23 cellular contexts compared by ENCODE assay signal in genomic region chr1:46425740-46426139, GRCh38. TPM values are rescaled to one million over a fixed set of nuclear protein-coding genes. Genes with fewer than 3 reads are reported as not detected.
DNase-seq lines count a peak whose midpoint lies in the region; ATAC-seq, FAIRE-seq and TF ChIP-seq lines count a peak whose summit lies in the region.
"Had no signal": no experiment of that assay in that cellular context is flagged by ENCODE, and none has a peak within 500 bp of the region (broad histone marks: within the 10 kb centered on the region; RNA-seq: fewer than 3 reads in every experiment).

No MANE protein-coding gene starts in this region.

- in situ Hi-C loops in GM23248 (cut with MboI) (no loop called here), K562 (cut with MboI) (no loop called here)

- no peaks in the 10 kb centered on the region for H3K36me3 Mint-ChIP-seq in activated naive CD8-positive, alpha-beta T cell treated with anti-CD3 and anti-CD28 coated beads, Interleukin-2, amount 50 U/mL, for 24 hours (ENCODE audit: low read depth)
- no peaks in the 10 kb centered on the region for H3K36me3 Mint-ChIP-seq in activated naive CD8-positive, alpha-beta T cell treated with anti-CD3 and anti-CD28 coated beads for 36 hours
- H3K36me3 Mint-ChIP-seq in naive thymus-derived CD4-positive, alpha-beta T cell = no peaks in the 10 kb centered on the region

- H3K4me2 ChIP-seq in GM23248 (ENCODE audit: unreplicated experiment) (no peak overlapping the region), K562 (ENCODE audit: insufficient read depth, low read length) (no peak overlapping the region)
- H3K4me2 ChIP-seq: A549, GM23338, KMS-11 had no signal

- H3K9ac ChIP-seq in GM23248 = no peak overlapping the region
- H3K9ac ChIP-seq in K562 (ENCODE audit: insufficient read depth in 1 of 2, low read depth in 2 of 2, low read length in 2 of 2) = peak overlapping the region in 1 of 2 experiments; percentile 80; a peak in 1 of 4 replicates
- H3K9ac ChIP-seq: KMS-11 had no signal

- peaks cover 16% of the 10 kb centered on the region for H3K27me3 Mint-ChIP-seq in activated naive CD8-positive, alpha-beta T cell treated with anti-CD3 and anti-CD28 coated beads, Interleukin-2, amount 50 U/mL, for 24 hours
- peaks cover 13% of the 10 kb centered on the region for H3K27me3 Mint-ChIP-seq in activated naive CD8-positive, alpha-beta T cell treated with anti-CD3 and anti-CD28 coated beads for 36 hours
- H3K27me3 Mint-ChIP-seq in naive thymus-derived CD4-positive, alpha-beta T cell = peaks cover 9 to 49% (median 20%) of the 10 kb centered on the region in 5 donors

- H3K27ac ChIP-seq in GM23248 (no peak overlapping the region), K562 (ENCODE audit: extremely low read depth, low read depth, low read length) (no peak overlapping the region)
- no peak overlapping the region for H3K27ac ChIP-seq in naive thymus-derived CD4-positive, alpha-beta T cell (ENCODE audit: low read depth, low read length)
- H3K27ac ChIP-seq: A549, KMS-11 had no signal

- no peak for TF ChIP-seq POLR2A in K562 (conservative IDR thresholded peaks at IDR 0.05)

- ATAC-seq in activated naive CD8-positive, alpha-beta T cell treated with anti-CD3 and anti-CD28 coated beads, Interleukin-2, amount 50 U/mL, for 24 hours = peak; percentile 38
- ATAC-seq in K562 (no peak), GM19324 (IDR thresholded peaks at IDR 0.05; ENCODE audit: low FRiP score, unreplicated experiment) (no peak), HG03439 (IDR thresholded peaks at IDR 0.05; ENCODE audit: unreplicated experiment) (no peak)
- ATAC-seq in naive thymus-derived CD4-positive, alpha-beta T cell = peak; percentile 33
- ATAC-seq: A549, GM12878, GM23338, Panc1 had no signal

- DNase-seq in activated naive CD8-positive, alpha-beta T cell treated with anti-CD3 and anti-CD28 coated beads, Interleukin-2, amount 50 U/mL, for 24 hours = no peak
- DNase-seq in activated naive CD8-positive, alpha-beta T cell treated with anti-CD3 and anti-CD28 coated beads for 36 hours = no peak
- DNase-seq in GM23248 (peak; percentile 5), K562 (ENCODE audit: extremely low read depth in 1 of 4, low spot score in 3 of 4) (no peak), anterior cingulate cortex (lab: John Stamatoyannopoulos, UW) (no peak)
- DNase-seq in naive thymus-derived CD4-positive, alpha-beta T cell = no peak
- DNase-seq: BE2C; DMS79; HCEC 1CT; NCI-H1105 treated with DMSO at 0.1 percent for 48 hours; NCI-H2029 treated with DMSO at 0.1 percent for 48 hours; NCI-H345; NCI-H524; NCI-H774; NK-92 treated with Interleukin-12 subunit alpha and Interleukin-12 subunit beta, amount 100 ng/mL, for 24 hours had no signal

- H3K36me3 ChIP-seq in GM23248 (ENCODE audit: low read depth) = no peaks in the 10 kb centered on the region
- no peaks in the 10 kb centered on the region for H3K36me3 ChIP-seq in K562 (ENCODE audit: control insufficient read depth, insufficient read depth, low read length)
- no peaks in the 10 kb centered on the region for H3K36me3 ChIP-seq in naive thymus-derived CD4-positive, alpha-beta T cell (ENCODE audit: control insufficient read depth in 2 of 3, insufficient read depth in 3 of 3, low read length in 3 of 3)
- H3K36me3 ChIP-seq: BE2C had no signal

- intact Hi-C loops in K562 (cut with micrococcal nuclease) = no loop called here
- intact Hi-C loops in naive thymus-derived CD4-positive, alpha-beta T cell (cut with micrococcal nuclease) = no loop called here

- no peak for TF ChIP-seq CTCF in K562 (IDR thresholded peaks at IDR 0.05 in 2 of 3, conservative IDR thresholded peaks at IDR 0.05 in 1 of 3; ENCODE audit: insufficient read depth in 2 of 3, low read depth in 1 of 3, low read length in 3 of 3)

- no peaks in the 10 kb centered on the region for H3K9me1 ChIP-seq in K562 (ENCODE audit: control insufficient read depth, insufficient read depth, low read length)

- no peaks in the 10 kb centered on the region for H3K9me2 ChIP-seq in GM23248 (ENCODE audit: insufficient read depth)

- H3K79me2 ChIP-seq in GM23248 (ENCODE audit: insufficient read depth) (no peaks in the 10 kb centered on the region), K562 (ENCODE audit: control insufficient read depth, insufficient read depth, low read length) (no peaks in the 10 kb centered on the region)

- no peaks in the 10 kb centered on the region for H3K9me3 Mint-ChIP-seq in activated naive CD8-positive, alpha-beta T cell treated with anti-CD3 and anti-CD28 coated beads, Interleukin-2, amount 50 U/mL, for 24 hours
- H3K9me3 Mint-ChIP-seq in activated naive CD8-positive, alpha-beta T cell treated with anti-CD3 and anti-CD28 coated beads for 36 hours = no peaks in the 10 kb centered on the region
- no peaks in the 10 kb centered on the region for H3K9me3 Mint-ChIP-seq in naive thymus-derived CD4-positive, alpha-beta T cell
- H3K9me3 Mint-ChIP-seq: GM23338 had no signal

- 28 to 35% methylated on average over 4 of the region's 4 CpGs for WGBS in GM23248 (ENCODE audit: low coverage in 1 of 2, low lambda C conversion rate in 2 of 2, missing lambda C conversion rate in 2 of 2), 2 experiments
- 6% methylated on average over 4 of the region's 4 CpGs for WGBS in K562 (ENCODE audit: insufficient coverage, low coverage, missing lambda C conversion rate)

- TF ChIP-seq EP300 in K562 (IDR thresholded peaks at IDR 0.05; ENCODE audit: low read length) = no peak

- no peak for FAIRE-seq in K562 (lab: Jason Lieb, UNC)
- FAIRE-seq: A549, GM12878, HTR-8/SVneo had no signal

- no peaks in the 10 kb centered on the region for H3K4me1 Mint-ChIP-seq in activated naive CD8-positive, alpha-beta T cell treated with anti-CD3 and anti-CD28 coated beads, Interleukin-2, amount 50 U/mL, for 24 hours
- H3K4me1 Mint-ChIP-seq in activated naive CD8-positive, alpha-beta T cell treated with anti-CD3 and anti-CD28 coated beads for 36 hours = no peaks in the 10 kb centered on the region
- peaks cover 0 to 3% (median 0%) of the 10 kb centered on the region in 7 donors for H3K4me1 Mint-ChIP-seq in naive thymus-derived CD4-positive, alpha-beta T cell
- H3K4me1 Mint-ChIP-seq: GM23338 had no signal

- no peak for TF ChIP-seq RAD21 in K562 (CRISPR knock-in tag; conservative IDR thresholded peaks at IDR 0.05 in 1 of 2, IDR thresholded peaks at IDR 0.05 in 1 of 2)

- CTCF ChIA-PET in K562 (lab: Yijun Ruan, JAX; ENCODE audit: low intra/inter-chr PET ratio) = no interaction called here
- CTCF ChIA-PET in naive thymus-derived CD4-positive, alpha-beta T cell (lab: Charles Lee) = interaction anchor here (1.0 kb wide), 1 partner anchor 21 kb away, joined by 4 read pairs; no protein-coding TSS in a partner anchor

- BruUV-seq in K562 (replicated peaks; lab: Mats Ljungman, UMichigan) = no TSS peak

- H3F3A ChIP-seq in GM23248 (ENCODE audit: insufficient read depth) = no peaks in the 10 kb centered on the region

- no peak overlapping the region for H3K4me3 Mint-ChIP-seq in activated naive CD8-positive, alpha-beta T cell treated with anti-CD3 and anti-CD28 coated beads, Interleukin-2, amount 50 U/mL, for 24 hours
- H3K4me3 Mint-ChIP-seq in activated naive CD8-positive, alpha-beta T cell treated with anti-CD3 and anti-CD28 coated beads for 36 hours = no peak overlapping the region
- H3K4me3 Mint-ChIP-seq in naive thymus-derived CD4-positive, alpha-beta T cell = no peak overlapping the region
- H3K4me3 Mint-ChIP-seq: GM23338 had no signal

- H3K4me3 ChIP-seq in GM23248 = no peak overlapping the region
- no peak overlapping the region for H3K4me3 ChIP-seq in K562
- H3K4me3 ChIP-seq in naive thymus-derived CD4-positive, alpha-beta T cell (ENCODE audit: low read length) = no peak overlapping the region
- H3K4me3 ChIP-seq: A549, GM12878, GM23338 had no signal

- H3K27ac Mint-ChIP-seq in activated naive CD8-positive, alpha-beta T cell treated with anti-CD3 and anti-CD28 coated beads, Interleukin-2, amount 50 U/mL, for 24 hours = no peak overlapping the region
- no peak overlapping the region for H3K27ac Mint-ChIP-seq in activated naive CD8-positive, alpha-beta T cell treated with anti-CD3 and anti-CD28 coated beads for 36 hours
- no peak overlapping the region for H3K27ac Mint-ChIP-seq in naive thymus-derived CD4-positive, alpha-beta T cell
- H3K27ac Mint-ChIP-seq: GM23338 had no signal

- no peaks in the 10 kb centered on the region for H3K9me3 ChIP-seq in GM23248 (ENCODE audit: low read depth)
- no peaks in the 10 kb centered on the region for H3K9me3 ChIP-seq in K562 (replicated peaks; ENCODE audit: control insufficient read depth, insufficient read depth, low read depth, low read length)
- no peaks in the 10 kb centered on the region for H3K9me3 ChIP-seq in naive thymus-derived CD4-positive, alpha-beta T cell (ENCODE audit: control insufficient read depth in 2 of 3, low read length in 3 of 3)
- H3K9me3 ChIP-seq: A549, BE2C had no signal

- H3K27me3 ChIP-seq in GM23248 (replicated peaks; ENCODE audit: insufficient read depth) = peaks cover 9% of the 10 kb centered on the region; the same call in 1 of the 2 replicates
- H3K27me3 ChIP-seq in K562 (ENCODE audit: control insufficient read depth in 2 of 2, insufficient read depth in 2 of 2, low read length in 2 of 2) = 0 out of 5 replicates have a peak, but pooled peaks cover 0 to 2% of the 10 kb centered on the region in 2 experiments
- no peaks in the 10 kb centered on the region for H3K27me3 ChIP-seq in naive thymus-derived CD4-positive, alpha-beta T cell (ENCODE audit: control insufficient read depth in 2 of 2, insufficient read depth in 2 of 2, low read length in 2 of 2)
- H3K27me3 ChIP-seq: BE2C had no signal

- H3K4me1 ChIP-seq in GM23248 (ENCODE audit: insufficient read depth) (no peaks in the 10 kb centered on the region), K562 (replicated peaks in 1 of 2; ENCODE audit: control insufficient read depth in 2 of 2, insufficient read depth in 2 of 2, low read length in 2 of 2) (peaks cover 21 to 22% of the 10 kb centered on the region in 2 experiments; a peak in 4 of 5 replicates)
- no peaks in the 10 kb centered on the region for H3K4me1 ChIP-seq in naive thymus-derived CD4-positive, alpha-beta T cell (ENCODE audit: control insufficient read depth in 2 of 2, insufficient read depth in 2 of 2, low read length in 2 of 2)
- H3K4me1 ChIP-seq: A549, BE2C had no signal

- no peaks in the 10 kb centered on the region for H4K20me1 ChIP-seq in GM23248 (ENCODE audit: insufficient read depth)
- H4K20me1 ChIP-seq in K562 (replicated peaks; ENCODE audit: control insufficient read depth, insufficient read depth, low read length) = no peaks in the 10 kb centered on the region

- H2AFZ ChIP-seq in GM23248 (no peak overlapping the region), K562 (ENCODE audit: low read depth, low read length) (no peak overlapping the region; the same call in 1 of the 2 replicates)
- H2AFZ ChIP-seq: GM23338 had no signal

- POLR2A ChIA-PET in K562 (lab: Yijun Ruan, JAX) = interaction anchor here (0.6 to 1.5 kb wide), 5 partner anchors 10 to 148 kb away, joined by 3 to 4 read pairs (median 3); no protein-coding TSS in a partner anchor
- POLR2A ChIA-PET in naive thymus-derived CD4-positive, alpha-beta T cell (lab: Charles Lee) = no interaction called here

RNA-seq across cellular contexts. Expression of gene FAAH, which starts 31.6 kb away (rescaled TPM):
- 1 to 10 TPM; 2.8 to 3.4 TPM for total RNA-seq in activated naive CD8-positive, alpha-beta T cell treated with anti-CD3 and anti-CD28 coated beads for 36 hours
- total RNA-seq in GM23248 (2014; rRNA removed; shearing (Covaris generic)) = 0.38 and 0.97 TPM in 2 replicates
- polyA plus RNA-seq in GM23248 (2016; fragmentation: Nextera tagmentation; extraction: Ambion mirVana) = 0.74 and 0.98 TPM in 2 replicates
- total RNA-seq in K562 (2011; cell fraction: chromatin; rRNA removed; ENCODE audit: low replicate concordance) = 2.2 and 5.8 TPM in 2 replicates
- total RNA-seq in K562 (2011; cell fraction: nucleolus; rRNA removed) = 5.3 and 5.8 TPM in 2 replicates
- total RNA-seq in K562 (2011; cell fraction: nucleoplasm; rRNA removed) = 3.4 and 3.7 TPM in 2 replicates
- total RNA-seq in K562 (2014; rRNA removed) = 0.32 and 0.33 TPM in 2 replicates
- 0.25 and 0.32 TPM in 2 replicates for total RNA-seq in K562 (2014; rRNA removed; fragmentation: Illumina TruSeq; extraction: Trizol)
- total RNA-seq in K562 (2015; rRNA removed; fragmentation: Illumina TruSeq; extraction: Trizol) = 0.23 and 0.36 TPM in 2 replicates
- total RNA-seq in K562 (2021) = 0.71 and 0.81 TPM in 2 replicates
- 0.29 and 1.6 TPM in 2 replicates for polyA plus RNA-seq in K562 (2011; rRNA removed)
- polyA plus RNA-seq in K562 (2011; cell fraction: cytosol; rRNA removed) = 0.46 and 1.1 TPM in 2 replicates
- polyA plus RNA-seq in K562 (2011; cell fraction: nucleus; rRNA removed) = 5.6 and 13.1 TPM in 2 replicates
- polyA plus RNA-seq in K562 (2012) = 0.79 and 3.1 TPM in 2 replicates
- polyA plus RNA-seq in K562 (2014; fragmentation: Illumina TruSeq; extraction: Trizol) = 0.17 and 0.52 TPM in 2 replicates
- under 1 TPM; 0.06 TPM for polyA plus RNA-seq in K562 (2014; fragmentation: Nextera tagmentation; extraction: Ambion mirVana)
- 0.13 and 1.1 TPM in 2 replicates for polyA plus RNA-seq in K562 (2014; rRNA removed)
- 0.70 and 0.93 TPM in 2 replicates for polyA minus RNA-seq in K562 (2011; rRNA and poly(A)+ RNA removed)
- not detected in 2 replicates for polyA minus RNA-seq in K562 (2011; cell fraction: cytosol; rRNA and poly(A)+ RNA removed)
- polyA minus RNA-seq in K562 (2011; cell fraction: nucleus; rRNA and poly(A)+ RNA removed) = 1.2 and 5.1 TPM in 2 replicates
- total RNA-seq in naive thymus-derived CD4-positive, alpha-beta T cell = 10 to 100 TPM in 2 of 5 experiments, 1 to 10 TPM in 3; 3.8 to 17.1 (median 8.5) TPM
- polyA plus RNA-seq in naive thymus-derived CD4-positive, alpha-beta T cell = 1 to 10 TPM; 1.6 to 4.3 TPM

Comparison
In these comparisons a context has a peak if more than half of its experiments do, and no peak if none do; other contexts are left out.
1. ATAC-seq: peak in activated naive CD8-positive, alpha-beta T cell treated with anti-CD3 and anti-CD28 coated beads, Interleukin-2, amount 50 U/mL, for 24 hours (single experiment) and naive thymus-derived CD4-positive, alpha-beta T cell (single experiment); none in K562 (single experiment), GM19324 (single experiment) and HG03439 (single experiment).